12 cellular contexts compared by ENCODE assay signal in genomic region chr6:104638841-104639290, GRCh38.
DNase-seq lines count a peak whose midpoint lies in the region; ATAC-seq, FAIRE-seq and TF ChIP-seq lines count a peak whose summit lies in the region.
"Had no signal": no experiment of that assay in that cellular context is flagged by ENCODE, and none has a peak within 500 bp of the region (broad histone marks: within the 10 kb centered on the region; RNA-seq: fewer than 3 reads in every experiment).

No MANE protein-coding gene starts in this region.

- DNase-seq in NAMALWA (ENCODE audit: low spot score) (peak; percentile 17), caudate nucleus (lab: John Stamatoyannopoulos, UW) (peak in 2 of 61 donors; percentile 9 to 15), kidney (peak; percentile 47), tibial nerve (ENCODE audit: low spot score in 2 of 2) (peak in 1 of 2 donors; percentile 28), HuH-7.5 (ENCODE audit: low spot score) (no peak), NCI-H2196 treated with DMSO at 0.1 percent for 48 hours (lab: John Stamatoyannopoulos, UW; ENCODE audit: unreplicated experiment) (no peak)
- DNase-seq in activated T-cell treated with anti-CD3 and anti-CD28 coated beads, Interleukin-2, amount 50 U/mL, for 1 hour, result no peak
- DNase-seq: activated CD8-positive, alpha-beta memory T cell treated with anti-CD3 and anti-CD28 coated beads, Interleukin-2, amount 50 U/mL, for 48 hours; stimulated activated naive CD8-positive, alpha-beta T cell treated with anti-CD3 and anti-CD28 coated beads, Interleukin-15, Interleukin-2, amounts not matched to agents 100 U/mL and 50 U/mL, for 24 hours; T1000 had no signal

- H3K4me3 ChIP-seq in kidney (ENCODE audit: low read length in 2 of 2), result no peak overlapping the region
- H3K4me3 ChIP-seq in tibial nerve, result no peak overlapping the region

- intact Hi-C loops in kidney (cut with DNase I), result no loop called here

- H3K4me1 ChIP-seq in kidney (ENCODE audit: control insufficient read depth in 1 of 2, insufficient read depth in 1 of 2, low read depth in 1 of 2, low read length in 2 of 2) (no peaks in the 10 kb centered on the region), tibial nerve (peaks cover 0 to 19% (median 3%) of the 10 kb centered on the region in 4 donors)

- H3K27ac ChIP-seq in caudate nucleus (ENCODE audit: low read depth, low read length) (peak overlapping the region; percentile 59), kidney (ENCODE audit: low read depth in 2 of 2, low read length in 2 of 2) (no peak overlapping the region), tibial nerve (peak overlapping the region in 3 of 4 donors; percentile 49 to 80 (median 52))

- TF ChIP-seq POLR2A in tibial nerve (IDR thresholded peaks at IDR 0.05), result no peak

- no peak for ATAC-seq in GM21528 (IDR thresholded peaks at IDR 0.05; ENCODE audit: low FRiP score, unreplicated experiment)
- ATAC-seq: stimulated activated naive CD8-positive, alpha-beta T cell treated with anti-CD3 and anti-CD28 coated beads, Interleukin-15, Interleukin-2, amounts not matched to agents 100 U/mL and 50 U/mL, for 24 hours had no signal

- H3K9me3 ChIP-seq in kidney (ENCODE audit: control insufficient read depth in 1 of 2, low read length in 2 of 2) (peaks cover 0 to 3% of the 10 kb centered on the region in 2 donors), tibial nerve (no peaks in the 10 kb centered on the region)

- H3K36me3 ChIP-seq in kidney (ENCODE audit: control insufficient read depth in 1 of 2, insufficient read depth in 2 of 2, low read length in 2 of 2), result no peaks in the 10 kb centered on the region
- H3K36me3 ChIP-seq in tibial nerve, result no peaks in the 10 kb centered on the region

- H3K9ac ChIP-seq in kidney (ENCODE audit: low read length in 2 of 2), result no peak overlapping the region

- no peaks in the 10 kb centered on the region for H3K27me3 ChIP-seq in tibial nerve

- no peak for FAIRE-seq in kidney (lab: Jason Lieb, UNC)
- FAIRE-seq: H1 had no signal

- TF ChIP-seq CTCF in kidney (IDR thresholded peaks at IDR 0.05; ENCODE audit: borderline replicate concordance, extremely low read depth, insufficient read depth) (no peak), tibial nerve (IDR thresholded peaks at IDR 0.05) (no peak)

- WGBS in tibial nerve, 2 donors, result 52 to 56% methylated on average over 4 of the region's 4 CpGs

- TF ChIP-seq EP300 in tibial nerve (IDR thresholded peaks at IDR 0.05), result peak; percentile 88 to 89

Comparison
In these comparisons a context has a peak if more than half of its experiments do, and no peak if none do; other contexts are left out.
1. DNase-seq: peak in NAMALWA (single experiment) and kidney (single experiment); none in activated T-cell treated with anti-CD3 and anti-CD28 coated beads, Interleukin-2, amount 50 U/mL, for 1 hour (single experiment), HuH-7.5 (single experiment) and NCI-H2196 treated with DMSO at 0.1 percent for 48 hours (single experiment).
2. H3K27ac ChIP-seq: peak in caudate nucleus (single experiment) and tibial nerve (3 of 4); none in kidney (0 of 2).